13 cellular contexts compared by ENCODE assay signal in the genomic region with DNA sequence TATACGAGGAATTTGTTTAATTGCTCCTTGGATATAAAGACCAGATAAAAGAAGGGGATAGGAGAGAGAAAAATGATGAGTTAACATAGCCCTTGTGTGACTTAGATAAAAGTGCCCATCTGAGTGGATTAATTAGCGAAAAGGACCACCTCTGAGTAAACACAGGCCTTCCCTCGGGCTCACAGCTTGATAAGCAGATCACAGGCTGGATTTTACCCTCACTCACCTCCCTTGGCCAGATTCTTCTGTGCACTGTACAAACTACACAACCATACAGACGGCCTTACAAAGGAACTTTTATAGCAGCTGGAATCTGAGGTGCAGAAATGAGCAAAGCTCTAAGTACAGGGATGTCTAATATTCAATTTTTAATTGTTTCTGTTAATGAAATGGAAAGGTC.
DNase-seq lines count a peak whose midpoint lies in the region; ATAC-seq and TF ChIP-seq lines count a peak whose summit lies in the region.
"Had no signal": no experiment of that assay in that cellular context is flagged by ENCODE, and none has a peak within 500 bp of the region (broad histone marks: within the 10 kb centered on the region; RNA-seq: fewer than 3 reads in every experiment).

No MANE protein-coding gene starts in this region.

- no peak for TF ChIP-seq CTCF in neural progenitor cell (IDR thresholded peaks at IDR 0.05)

- no peak overlapping the region for H3K4me2 ChIP-seq in neural progenitor cell
- H3K4me2 ChIP-seq: BLaER1 had no signal

- no peaks in the 10 kb centered on the region for H4K20me1 ChIP-seq in neural progenitor cell (ENCODE audit: low read depth)
- H4K20me1 ChIP-seq: BLaER1 had no signal

- DNase-seq in NCI-H748 (lab: John Stamatoyannopoulos, UW; ENCODE audit: unreplicated experiment) = peak; percentile 18
- DNase-seq in NCI-H748 treated with DMSO at 0.1 percent for 48 hours (lab: John Stamatoyannopoulos, UW) = no peak
- DNase-seq in NCI-H69 (lab: John Stamatoyannopoulos, UW) = peak; percentile 18
- DNase-seq in T-helper 17 cell = no peak
- DNase-seq in neural progenitor cell (ENCODE audit: low spot score) = peak; percentile 35
- DNase-seq in CD1c-positive myeloid dendritic cell (ENCODE audit: extremely low spot score) = no peak
- DNase-seq: CD4-positive, CD25-positive, alpha-beta regulatory T cell; DMS53; GF-D8 had no signal

- no peak overlapping the region for H3K9ac ChIP-seq in neural progenitor cell
- H3K9ac ChIP-seq: BLaER1 had no signal

- H3K27me3 ChIP-seq in neural progenitor cell = no peaks in the 10 kb centered on the region
- H3K27me3 ChIP-seq: BLaER1 had no signal

- no peaks in the 10 kb centered on the region for H3K79me2 ChIP-seq in neural progenitor cell (ENCODE audit: low read depth)

- H3K4me3 Mint-ChIP-seq in T-helper 17 cell (no peak overlapping the region), neural progenitor cell (no peak overlapping the region)
- H3K4me3 Mint-ChIP-seq: CD4-positive, CD25-positive, alpha-beta regulatory T cell had no signal

- ATAC-seq in T-helper 17 cell = no peak
- no peak for ATAC-seq in GM19452 (IDR thresholded peaks at IDR 0.05; ENCODE audit: unreplicated experiment)

- H3K4me1 ChIP-seq in neural progenitor cell = peaks cover 9% of the 10 kb centered on the region
- H3K4me1 ChIP-seq: HAP-1 had no signal

- H3K4me1 Mint-ChIP-seq in T-helper 17 cell = peaks cover 12% of the 10 kb centered on the region
- H3K4me1 Mint-ChIP-seq in neural progenitor cell = peaks cover 45% of the 10 kb centered on the region

- H3K9me3 ChIP-seq in T-helper 17 cell (ENCODE audit: control insufficient read depth, low read length, poor library complexity, severe bottlenecking) (no peaks in the 10 kb centered on the region), neural progenitor cell (ENCODE audit: low read depth) (no peaks in the 10 kb centered on the region)
- H3K9me3 ChIP-seq: BLaER1, HAP-1 had no signal

- no peaks in the 10 kb centered on the region for H3K27me3 Mint-ChIP-seq in T-helper 17 cell
- H3K27me3 Mint-ChIP-seq in neural progenitor cell (ENCODE audit: insufficient read depth, low read depth) = peaks cover 3% of the 10 kb centered on the region
- H3K27me3 Mint-ChIP-seq: CD4-positive, CD25-positive, alpha-beta regulatory T cell had no signal

- H3K27ac Mint-ChIP-seq in T-helper 17 cell = peak overlapping the region; percentile 82
- H3K27ac Mint-ChIP-seq in neural progenitor cell = no peak overlapping the region
- H3K27ac Mint-ChIP-seq: CD4-positive, CD25-positive, alpha-beta regulatory T cell had no signal

- H3K27ac ChIP-seq in neural progenitor cell = no peak overlapping the region
- H3K27ac ChIP-seq: 22Rv1, BLaER1 had no signal

- no peaks in the 10 kb centered on the region for H3K36me3 ChIP-seq in neural progenitor cell
- H3K36me3 ChIP-seq: BLaER1, HAP-1 had no signal

- no peak overlapping the region for H3K4me3 ChIP-seq in neural progenitor cell
- H3K4me3 ChIP-seq: BLaER1, HAP-1 had no signal

- no peak overlapping the region for H2AFZ ChIP-seq in neural progenitor cell (replicated peaks)

- H3K36me3 Mint-ChIP-seq in T-helper 17 cell (ENCODE audit: low read depth) (no peaks in the 10 kb centered on the region), neural progenitor cell (peaks cover 3% of the 10 kb centered on the region)
- H3K36me3 Mint-ChIP-seq: CD4-positive, CD25-positive, alpha-beta regulatory T cell had no signal

- H3K9me3 Mint-ChIP-seq in neural progenitor cell = peaks cover 19% of the 10 kb centered on the region

- no peaks in the 10 kb centered on the region for H3F3A ChIP-seq in neural progenitor cell (ENCODE audit: low read depth)

Comparison
In these comparisons a context has a peak if more than half of its experiments do, and no peak if none do; other contexts are left out.
1. DNase-seq: peak in NCI-H748 (single experiment), NCI-H69 (single experiment) and neural progenitor cell (single experiment); none in NCI-H748 treated with DMSO at 0.1 percent for 48 hours (single experiment), T-helper 17 cell (0 of 3) and CD1c-positive myeloid dendritic cell (single experiment).